29 cellular contexts compared by ENCODE assay signal in genomic region chr14:105156414-105157375, GRCh38.
"Had no signal": no experiment of that assay in that cellular context is flagged by ENCODE, and none has a peak within 500 bp of the region (broad histone marks: within the 10 kb centered on the region; RNA-seq: fewer than 3 reads in every experiment).

No MANE protein-coding gene starts in this region.

- H3K36me3 Mint-ChIP-seq: memory B cell; mesothelial cell of epicardium; natural killer cell treated with Interleukin-12 subunit alpha and Interleukin-12 subunit beta and Interleukin-15 and Interleukin-18, amount 100 ng/mL, for 72 hours; neural progenitor cell; stimulated activated effector memory CD8-positive, alpha-beta T cell treated with anti-CD3 and anti-CD28 coated beads, Interleukin-12 subunit alpha, Interleukin-12 subunit beta, amount 100 ng/mL, for 72 hours had no signal

- H3K4me1 ChIP-seq: stomach, thyroid gland, vagina had no signal

- H3K4me3 ChIP-seq: esophagus squamous epithelium, heart right ventricle, lung, mucosa of descending colon, neural progenitor cell, ovary, psoas muscle, stomach, thyroid gland, vagina had no signal

- H3K4me3 Mint-ChIP-seq: dendritic cell treated with granulocyte-macrophage colony-stimulating factor and Interleukin-4, amounts not matched to agents 40 ng/mL and 50 ng/mL, for 4 days; memory B cell; mesothelial cell of epicardium; naive B cell; natural killer cell treated with Interleukin-12 subunit alpha and Interleukin-12 subunit beta and Interleukin-15 and Interleukin-18, amount 100 ng/mL, for 72 hours; stimulated activated effector memory CD8-positive, alpha-beta T cell treated with anti-CD3 and anti-CD28 coated beads, Interleukin-12 subunit alpha, Interleukin-12 subunit beta, amount 100 ng/mL, for 72 hours had no signal

- H3K9ac ChIP-seq: neural progenitor cell had no signal

- H3K27me3 ChIP-seq: heart right ventricle, neural progenitor cell, ovary, thyroid gland, vagina had no signal

- H3K27ac Mint-ChIP-seq: dendritic cell treated with granulocyte-macrophage colony-stimulating factor and Interleukin-4, amounts not matched to agents 40 ng/mL and 50 ng/mL, for 4 days; memory B cell; mesothelial cell of epicardium; natural killer cell treated with Interleukin-12 subunit alpha and Interleukin-12 subunit beta and Interleukin-15 and Interleukin-18, amount 100 ng/mL, for 72 hours; neural progenitor cell; stimulated activated effector memory CD8-positive, alpha-beta T cell treated with anti-CD3 and anti-CD28 coated beads, Interleukin-12 subunit alpha, Interleukin-12 subunit beta, amount 100 ng/mL, for 72 hours had no signal

- H3K4me1 Mint-ChIP-seq: neural progenitor cell; stimulated activated effector memory CD8-positive, alpha-beta T cell treated with anti-CD3 and anti-CD28 coated beads, Interleukin-12 subunit alpha, Interleukin-12 subunit beta, amount 100 ng/mL, for 72 hours had no signal

- DNase-seq: effector CD8-positive, alpha-beta T cell; erythroblast; esophagus squamous epithelium; foreskin melanocyte; hippocampal formation; naive B cell; nucleus accumbens; ovary; stimulated activated CD4-positive, alpha-beta T cell treated with anti-CD3 and anti-CD28 coated beads, Interleukin-2, amount 100 ng/mL, for 24 hours; stimulated activated CD4-positive, alpha-beta T cell treated with anti-CD3 and anti-CD28 coated beads, Interleukin-4, amount 100 ng/mL, for 24 hours; stimulated activated naive CD4-positive, alpha-beta T cell treated with Interleukin-2 at 50 U/mL for 16 hours; stomach; thyroid gland; trophoblast cell had no signal

- H3K9me3 Mint-ChIP-seq: dendritic cell treated with granulocyte-macrophage colony-stimulating factor and Interleukin-4, amounts not matched to agents 40 ng/mL and 50 ng/mL, for 4 days; memory B cell; mesothelial cell of epicardium; natural killer cell treated with Interleukin-12 subunit alpha and Interleukin-12 subunit beta and Interleukin-15 and Interleukin-18, amount 100 ng/mL, for 72 hours; neural progenitor cell; stimulated activated effector memory CD8-positive, alpha-beta T cell treated with anti-CD3 and anti-CD28 coated beads, Interleukin-12 subunit alpha, Interleukin-12 subunit beta, amount 100 ng/mL, for 72 hours had no signal

- H3K27ac ChIP-seq: esophagus squamous epithelium, heart right ventricle, neural progenitor cell, ovary, psoas muscle, stomach, thyroid gland, vagina had no signal

- H3K36me3 ChIP-seq: neural progenitor cell, ovary, thyroid gland, vagina had no signal

- H3K9me3 ChIP-seq: esophagus squamous epithelium, heart right ventricle, mucosa of descending colon, ovary, psoas muscle, stomach, thyroid gland, vagina had no signal

- H2AFZ ChIP-seq: neural progenitor cell had no signal

- ATAC-seq: heart right ventricle; left ventricle myocardium superior; mucosa of descending colon; natural killer cell treated with Interleukin-12 subunit alpha and Interleukin-12 subunit beta and Interleukin-15 and Interleukin-18, amount 100 ng/mL, for 72 hours; psoas muscle; sciatic nerve; stimulated activated effector memory CD8-positive, alpha-beta T cell treated with anti-CD3 and anti-CD28 coated beads, Interleukin-12 subunit alpha, Interleukin-12 subunit beta, amount 100 ng/mL, for 72 hours had no signal

- H3K27me3 Mint-ChIP-seq: natural killer cell treated with Interleukin-12 subunit alpha and Interleukin-12 subunit beta and Interleukin-15 and Interleukin-18, amount 100 ng/mL, for 72 hours had no signal

- FAIRE-seq: colon, islet of Langerhans had no signal
